ENCODE assay signal across 2 cellular contexts in the genomic region with DNA sequence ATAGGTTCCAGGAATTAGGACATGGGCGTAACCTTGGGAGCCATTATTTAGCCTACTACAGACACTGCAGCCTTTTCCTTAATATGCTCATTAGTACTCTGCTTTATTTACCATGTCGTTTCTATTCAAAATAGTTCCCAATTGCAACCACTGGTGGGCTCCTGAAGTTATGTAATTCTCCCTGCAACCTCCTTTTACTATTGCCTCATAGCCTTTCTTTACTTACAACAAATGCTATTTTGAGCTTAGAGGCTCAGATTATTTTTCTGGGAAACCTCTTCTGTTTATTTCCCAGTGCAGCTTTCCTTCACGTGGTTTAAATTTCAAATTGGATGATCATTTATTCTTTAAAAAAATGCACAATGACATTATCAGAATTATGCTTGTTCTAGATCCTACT.
TF ChIP-seq lines count a peak whose summit lies in the region.

No MANE protein-coding gene starts in this region.

TF ChIP-seq in GM23338, 12 proteins besides CTCF, POLR2A, EP300 and RAD21 (continued from another document):
- TF ChIP-seq ZNF114 (CRISPR knock-in tag; IDR thresholded peaks at IDR 0.05) = no peak
- TF ChIP-seq ZNF331 (CRISPR knock-in tag; IDR thresholded peaks at IDR 0.05; ENCODE audit: low read depth) = no peak
- TF ChIP-seq NANOG (IDR thresholded peaks at IDR 0.05; ENCODE audit: borderline replicate concordance) = no peak
- no peak for TF ChIP-seq POLR2AphosphoS5 (IDR thresholded peaks at IDR 0.05; ENCODE audit: low read depth)
- no peak for TF ChIP-seq JUNB (IDR thresholded peaks at IDR 0.05; ENCODE audit: unreplicated experiment)
- TF ChIP-seq ZNF462 (CRISPR knock-in tag; IDR thresholded peaks at IDR 0.05) = no peak
- TF ChIP-seq, protein P1, sequence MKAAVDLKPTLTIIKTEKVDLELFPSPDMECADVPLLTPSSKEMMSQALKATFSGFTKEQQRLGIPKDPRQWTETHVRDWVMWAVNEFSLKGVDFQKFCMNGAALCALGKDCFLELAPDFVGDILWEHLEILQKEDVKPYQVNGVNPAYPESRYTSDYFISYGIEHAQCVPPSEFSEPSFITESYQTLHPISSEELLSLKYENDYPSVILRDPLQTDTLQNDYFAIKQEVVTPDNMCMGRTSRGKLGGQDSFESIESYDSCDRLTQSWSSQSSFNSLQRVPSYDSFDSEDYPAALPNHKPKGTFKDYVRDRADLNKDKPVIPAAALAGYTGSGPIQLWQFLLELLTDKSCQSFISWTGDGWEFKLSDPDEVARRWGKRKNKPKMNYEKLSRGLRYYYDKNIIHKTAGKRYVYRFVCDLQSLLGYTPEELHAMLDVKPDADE (IDR thresholded peaks at IDR 0.05) = no peak

TF ChIP-seq in WTC11, 78 proteins besides CTCF, POLR2A, EP300 and RAD21 (continued from another document):
- TF ChIP-seq HMGXB4 (CRISPR knock-in tag; IDR thresholded peaks at IDR 0.05) (no peak), SP1 (CRISPR knock-in tag; conservative IDR thresholded peaks at IDR 0.05) (no peak), ZBTB43 (CRISPR knock-in tag; IDR thresholded peaks at IDR 0.05) (no peak), MXD4 (CRISPR knock-in tag; IDR thresholded peaks at IDR 0.05; ENCODE audit: borderline replicate concordance) (no peak), ZBTB21 (CRISPR knock-in tag; IDR thresholded peaks at IDR 0.05; ENCODE audit: borderline replicate concordance) (no peak), KAT7 (CRISPR knock-in tag; IDR thresholded peaks at IDR 0.05; ENCODE audit: borderline replicate concordance) (no peak), TP53 (CRISPR knock-in tag; IDR thresholded peaks at IDR 0.05) (no peak), NR1H2 (CRISPR knock-in tag; IDR thresholded peaks at IDR 0.05) (no peak)
